Comparison of ENCODE assay signal across 10 cellular contexts in genomic region chr7:17521437-17521836, GRCh38.
A peak's percentile ranks its signal among the peaks of the same experiment; 100 is the strongest.
DNase-seq lines count a peak whose midpoint lies in the region; ATAC-seq, FAIRE-seq and TF ChIP-seq lines count a peak whose summit lies in the region.
"Had no signal": no experiment of that assay in that cellular context is flagged by ENCODE, and none has a peak within 500 bp of the region (broad histone marks: within the 10 kb centered on the region; RNA-seq: fewer than 3 reads in every experiment).

No MANE protein-coding gene starts in this region.

- H3K4me3 ChIP-seq in fibroblast of pulmonary artery (replicated peaks; ENCODE audit: low read depth, low read length) (no peak overlapping the region), mucosa of descending colon (no peak overlapping the region)

- no peak for ATAC-seq in mucosa of descending colon
- no peak for ATAC-seq in HG02938 (IDR thresholded peaks at IDR 0.05; ENCODE audit: unreplicated experiment)
- ATAC-seq: naive thymus-derived CD8-positive, alpha-beta T cell had no signal

- no peak for TF ChIP-seq CTCF in fibroblast of pulmonary artery (IDR thresholded peaks at IDR 0.05; ENCODE audit: low read length, missing control alignments)
- no peak for TF ChIP-seq CTCF in mucosa of descending colon (IDR thresholded peaks at IDR 0.05)

- H3K36me3 ChIP-seq in mucosa of descending colon (ENCODE audit: low read depth): no peaks in the 10 kb centered on the region

- intact Hi-C loops in mucosa of descending colon (cut with DNase I, micrococcal nuclease): no loop called here

- H3K9me3 ChIP-seq in mucosa of descending colon: no peaks in the 10 kb centered on the region

- DNase-seq in EL (peak; percentile 79), RCC 7860 (ENCODE audit: low spot score) (peak; percentile 19), fibroblast of pulmonary artery (ENCODE audit: low read depth) (peak; percentile 91), pulmonary artery endothelial cell (ENCODE audit: low read depth, low spot score) (peak; percentile 71), mucosa of descending colon (no peak), midbrain (lab: John Stamatoyannopoulos, UW) (no peak)
- no peak for DNase-seq in activated T-cell treated with anti-CD3 and anti-CD28 coated beads, Interleukin-2, amount 50 U/mL, for 1 hour
- DNase-seq: naive thymus-derived CD8-positive, alpha-beta T cell; NCI-H1417 treated with DMSO at 0.1 percent for 48 hours had no signal

- FAIRE-seq in RCC 7860 (lab: Jason Lieb, UNC): peak; percentile 58

- H3K4me1 ChIP-seq in mucosa of descending colon (ENCODE audit: low read depth): no peaks in the 10 kb centered on the region

Comparison
In these comparisons a context has a peak if more than half of its experiments do, and no peak if none do; other contexts are left out.
1. DNase-seq: peak in EL (single experiment), RCC 7860 (single experiment), fibroblast of pulmonary artery (single experiment) and pulmonary artery endothelial cell (single experiment); none in mucosa of descending colon (0 of 3), midbrain (single experiment) and activated T-cell treated with anti-CD3 and anti-CD28 coated beads, Interleukin-2, amount 50 U/mL, for 1 hour (single experiment).